Comparison of ENCODE assay signal across 8 cellular contexts in genomic region chr16:3173892-3174617, GRCh38. TPM values are rescaled to one million over a fixed set of nuclear protein-coding genes. Genes with fewer than 3 reads are reported as not detected.
A peak's percentile ranks its signal among the peaks of the same experiment; 100 is the strongest.
DNase-seq lines count a peak whose midpoint lies in the region; ATAC-seq, FAIRE-seq and TF ChIP-seq lines count a peak whose summit lies in the region.

No MANE protein-coding gene starts in this region.

- peaks cover 0 to 23% (median 7%) of the 10 kb centered on the region in 11 experiments; a peak in 8 of 22 replicates for H4K20me1 ChIP-seq in BLaER1 treated with 17β-estradiol and CSF1 and Interleukin-3, amounts not matched to agents 10 nM and 100 nM
- H4K20me1 ChIP-seq in PC-3 (ENCODE audit: low read length) (no peaks in the 10 kb centered on the region), endothelial cell of umbilical vein (replicated peaks; ENCODE audit: control insufficient read depth, extremely low read depth, insufficient read depth, low read length) (no peaks in the 10 kb centered on the region)

- H3K9me2 ChIP-seq in PC-3 (replicated peaks; ENCODE audit: low read length): no peaks in the 10 kb centered on the region

- DNase-seq in GM12892 (ENCODE audit: insufficient read length): peak; percentile 47
- peak; percentile 49 for DNase-seq in PC-3
- no peak for DNase-seq in endothelial cell of umbilical vein (ENCODE audit: low read depth, low spot score)
- DNase-seq in stimulated activated naive CD8-positive, alpha-beta T cell treated with anti-CD3 and anti-CD28 coated beads, Interleukin-15, Interleukin-2, amounts not matched to agents 100 U/mL and 50 U/mL, for 24 hours: peak; percentile 74
- DNase-seq in OCI-M2 (lab: John Stamatoyannopoulos, UW; ENCODE audit: unreplicated experiment): no peak
- DNase-seq in putamen (ENCODE audit: low spot score): no peak
- DNase-seq in effector CD4-positive, alpha-beta T cell: no peak

- FAIRE-seq in GM12892 (lab: Jason Lieb, UNC) (no peak), endothelial cell of umbilical vein (lab: Jason Lieb, UNC) (peak; percentile 55)

- no peaks in the 10 kb centered on the region for H3K79me2 ChIP-seq in PC-3 (ENCODE audit: low read length)
- no peaks in the 10 kb centered on the region for H3K79me2 ChIP-seq in endothelial cell of umbilical vein (ENCODE audit: control insufficient read depth, insufficient read depth, low read length)

- H3K4me3 ChIP-seq in BLaER1 treated with 17β-estradiol and CSF1 and Interleukin-3, amounts not matched to agents 10 nM and 100 nM: peak overlapping the region in 3 of 10 experiments; percentile 6 to 42 (median 29); a peak in 2 of 20 replicates
- H3K4me3 ChIP-seq in PC-3 (ENCODE audit: low read length) (peak overlapping the region; percentile 68), endothelial cell of umbilical vein (replicated peaks in 1 of 3; ENCODE audit: insufficient read depth in 1 of 3, low read depth in 1 of 3, low read length in 3 of 3) (no peak overlapping the region)

- peak overlapping the region; percentile 31 to 74 (median 60) for H3K4me2 ChIP-seq in BLaER1 treated with 17β-estradiol and CSF1 and Interleukin-3, amounts not matched to agents 10 nM and 100 nM
- H3K4me2 ChIP-seq in PC-3 (ENCODE audit: low read length) (peak overlapping the region; percentile 85), endothelial cell of umbilical vein (ENCODE audit: insufficient read depth, low read length) (peak overlapping the region; percentile 43)

- CTCF ChIA-PET in PC-3 (lab: Charles Lee) (interaction anchor here (1.0 kb wide), 1 partner anchor 22 kb away, joined by 3 read pairs; no protein-coding TSS in a partner anchor), endothelial cell of umbilical vein (lab: Charles Lee) (interaction anchor here (0.8 to 1.6 kb wide), 3 partner anchors 9 to 24 kb away, joined by 3 to 4 read pairs (median 4); no protein-coding TSS in a partner anchor)

- BruUV-seq in PC-3 (replicated peaks; lab: Mats Ljungman, UMichigan): no TSS peak
- BruUV-seq in endothelial cell of umbilical vein (replicated peaks; lab: Mats Ljungman, UMichigan): no TSS peak

- H3K4me1 ChIP-seq in BLaER1 treated with 17β-estradiol and CSF1 and Interleukin-3, amounts not matched to agents 10 nM and 100 nM: peaks cover 17 to 35% (median 28%) of the 10 kb centered on the region in 10 experiments
- peaks cover 4% of the 10 kb centered on the region; the same call in 1 of the 2 replicates for H3K4me1 ChIP-seq in PC-3 (ENCODE audit: insufficient read depth, low read length)
- H3K4me1 ChIP-seq in endothelial cell of umbilical vein (ENCODE audit: control insufficient read depth, extremely low read depth, insufficient read depth, low read length): peaks cover 22% of the 10 kb centered on the region

- H3K9me1 ChIP-seq in endothelial cell of umbilical vein (replicated peaks; ENCODE audit: control insufficient read depth, extremely low read depth, insufficient read depth, low read length): no peaks in the 10 kb centered on the region

- H3K27ac ChIP-seq in BLaER1 treated with 17β-estradiol and CSF1 and Interleukin-3, amounts not matched to agents 10 nM and 100 nM: no peak overlapping the region
- no peak overlapping the region for H3K27ac ChIP-seq in PC-3 (ENCODE audit: low read length)
- H3K27ac ChIP-seq in endothelial cell of umbilical vein (ENCODE audit: insufficient read depth, low read depth, low read length): no peak overlapping the region

- H3K9ac ChIP-seq in BLaER1 treated with 17β-estradiol and CSF1 and Interleukin-3, amounts not matched to agents 10 nM and 100 nM: no peak overlapping the region
- no peak overlapping the region for H3K9ac ChIP-seq in PC-3 (ENCODE audit: low read length)
- H3K9ac ChIP-seq in endothelial cell of umbilical vein (replicated peaks; ENCODE audit: extremely low read depth, insufficient read depth, low read length): no peak overlapping the region

- H3K27me3 ChIP-seq in BLaER1 treated with 17β-estradiol and CSF1 and Interleukin-3, amounts not matched to agents 10 nM and 100 nM: peaks cover 75 to 98% (median 82%) of the 10 kb centered on the region in 11 experiments
- H3K27me3 ChIP-seq in PC-3 (ENCODE audit: low read length): peaks cover 20% of the 10 kb centered on the region
- H3K27me3 ChIP-seq in endothelial cell of umbilical vein (ENCODE audit: control insufficient read depth in 2 of 2, insufficient read depth in 2 of 2, low read length in 2 of 2): peaks cover 27 to 31% of the 10 kb centered on the region in 2 experiments

- intact Hi-C loops in PC-3 (cut with micrococcal nuclease) (no loop called here), endothelial cell of umbilical vein (cut with micrococcal nuclease) (loop anchor here (1.0 kb wide), 1 partner anchor 22 kb away; no protein-coding TSS in a partner anchor)

- dilution Hi-C loops in endothelial cell of umbilical vein (cut with MboI; ENCODE audit: extremely low pct_ligation_motif_present, low sequenced_read_pairs): no loop called here

- peaks cover 0 to 39% (median 16%) of the 10 kb centered on the region in 11 experiments; a peak in 12 of 22 replicates for H3K9me3 ChIP-seq in BLaER1 treated with 17β-estradiol and CSF1 and Interleukin-3, amounts not matched to agents 10 nM and 100 nM (replicated peaks in 1 of 11)
- H3K9me3 ChIP-seq in PC-3 (ENCODE audit: low read length): no peaks in the 10 kb centered on the region
- no peaks in the 10 kb centered on the region for H3K9me3 ChIP-seq in endothelial cell of umbilical vein (replicated peaks; ENCODE audit: control insufficient read depth, insufficient read depth, low read length)

- ATAC-seq in PC-3: peak; percentile 48
- no peak for ATAC-seq in stimulated activated naive CD8-positive, alpha-beta T cell treated with anti-CD3 and anti-CD28 coated beads, Interleukin-15, Interleukin-2, amounts not matched to agents 100 U/mL and 50 U/mL, for 24 hours

- H3F3A ChIP-seq in PC-3 (ENCODE audit: low read length, unreplicated experiment): no peaks in the 10 kb centered on the region

- TF ChIP-seq POLR2A in GM12892 (IDR thresholded peaks at IDR 0.05; ENCODE audit: low read depth, low read length): no peak
- no peak for TF ChIP-seq POLR2A in endothelial cell of umbilical vein (IDR thresholded peaks at IDR 0.05; ENCODE audit: low read depth, low read length)

- H3K36me3 ChIP-seq in BLaER1 treated with 17β-estradiol and CSF1 and Interleukin-3, amounts not matched to agents 10 nM and 100 nM: no peaks in the 10 kb centered on the region
- no peaks in the 10 kb centered on the region for H3K36me3 ChIP-seq in PC-3 (ENCODE audit: low read depth, low read length)
- H3K36me3 ChIP-seq in endothelial cell of umbilical vein (ENCODE audit: control insufficient read depth in 2 of 2, extremely low read depth in 1 of 2, insufficient read depth in 2 of 2, low read length in 2 of 2): no peaks in the 10 kb centered on the region

- TF ChIP-seq CTCF in PC-3 (conservative IDR thresholded peaks at IDR 0.05; ENCODE audit: low read depth, low read length): peak; percentile 74
- peak; percentile 54 to 55 for TF ChIP-seq CTCF in endothelial cell of umbilical vein (IDR thresholded peaks at IDR 0.05; ENCODE audit: extremely low read depth in 1 of 2, insufficient read depth in 1 of 2, low read depth in 1 of 2, low read length in 2 of 2)

- POLR2A ChIA-PET in PC-3 (lab: Charles Lee; ENCODE audit: unreplicated experiment): no interaction called here
- POLR2A ChIA-PET in endothelial cell of umbilical vein (lab: Charles Lee): no interaction called here

- H2AFZ ChIP-seq in PC-3 (ENCODE audit: low read length) (peak overlapping the region; percentile 86), endothelial cell of umbilical vein (ENCODE audit: low read depth, low read length) (peak overlapping the region; percentile 33)

TF ChIP-seq in endothelial cell of umbilical vein, 7 proteins besides CTCF, POLR2A, EP300 and RAD21:
- TF ChIP-seq JUN (IDR thresholded peaks at IDR 0.05; ENCODE audit: borderline replicate concordance, insufficient read depth, insufficient read length, low read depth): no peak
- no peak for TF ChIP-seq MYC (IDR thresholded peaks at IDR 0.05; ENCODE audit: low read depth, low read length)
- no peak for TF ChIP-seq POLR2AphosphoS5 (IDR thresholded peaks at IDR 0.05; ENCODE audit: insufficient read depth, low read depth, low read length)
- TF ChIP-seq GATA2 (IDR thresholded peaks at IDR 0.05; ENCODE audit: insufficient read depth, insufficient read length, low read depth, low read length): no peak
- TF ChIP-seq FOS (IDR thresholded peaks at IDR 0.05; ENCODE audit: borderline replicate concordance, insufficient read depth, low read length): no peak
- no peak for TF ChIP-seq MAX (IDR thresholded peaks at IDR 0.05; ENCODE audit: insufficient read depth, insufficient read length)
- TF ChIP-seq EZH2 (IDR thresholded peaks at IDR 0.05; ENCODE audit: borderline replicate concordance, low read depth, low read length, severe bottlenecking): no peak
TF ChIP-seq in endothelial cell of umbilical vein: peak in this region for 0.

RNA-seq across cellular contexts. Expression of gene OR1F1, which starts 13.9 kb away (rescaled TPM):
- not detected for polyA plus RNA-seq in GM12892 (2012; ENCODE audit: missing spikeins)
- total RNA-seq in PC-3 (2014; rRNA removed): not detected in 2 replicates
- not detected in 2 replicates for total RNA-seq in endothelial cell of umbilical vein
- polyA plus RNA-seq in endothelial cell of umbilical vein: 0.17 and 0.25 TPM in 2 replicates
- 0.10 and 0.14 TPM in 2 replicates for polyA plus RNA-seq in endothelial cell of umbilical vein (2011; cell fraction: cytosol; rRNA removed)
- polyA plus RNA-seq in endothelial cell of umbilical vein (2011; cell fraction: nucleus; rRNA removed): not detected in 2 replicates
- polyA plus RNA-seq in endothelial cell of umbilical vein (2012): 0.19 TPM in 1 of 2 replicates, not detected in the other
- polyA minus RNA-seq in endothelial cell of umbilical vein: 0.63 TPM in 1 of 2 replicates, not detected in the other
- not detected for polyA minus RNA-seq in endothelial cell of umbilical vein (2011; cell fraction: cytosol; rRNA and poly(A)+ RNA removed)
- polyA minus RNA-seq in endothelial cell of umbilical vein (2011; cell fraction: nucleus; rRNA and poly(A)+ RNA removed): not detected in 2 replicates

RNA-seq across cellular contexts. Expression of gene ZNF213, which starts 39.2 kb away (rescaled TPM):
- polyA plus RNA-seq in GM12892 (2012; ENCODE audit: missing spikeins): 1.6 TPM
- total RNA-seq in PC-3 (2014; rRNA removed): 3.6 and 9.6 TPM in 2 replicates
- total RNA-seq in endothelial cell of umbilical vein: 8.0 and 9.8 TPM in 2 replicates
- polyA plus RNA-seq in endothelial cell of umbilical vein: 1.8 and 2.0 TPM in 2 replicates
- polyA plus RNA-seq in endothelial cell of umbilical vein (2011; cell fraction: cytosol; rRNA removed): 1.3 and 1.7 TPM in 2 replicates
- 0.87 and 0.90 TPM in 2 replicates for polyA plus RNA-seq in endothelial cell of umbilical vein (2011; cell fraction: nucleus; rRNA removed)
- 6.0 and 6.4 TPM in 2 replicates for polyA plus RNA-seq in endothelial cell of umbilical vein (2012)
- polyA minus RNA-seq in endothelial cell of umbilical vein: 1.4 and 2.0 TPM in 2 replicates
- 3.5 TPM for polyA minus RNA-seq in endothelial cell of umbilical vein (2011; cell fraction: cytosol; rRNA and poly(A)+ RNA removed)
- 0.72 and 1.5 TPM in 2 replicates for polyA minus RNA-seq in endothelial cell of umbilical vein (2011; cell fraction: nucleus; rRNA and poly(A)+ RNA removed)

Comparison
In these comparisons a context has a peak if more than half of its experiments do, and no peak if none do; other contexts are left out.
1. DNase-seq: peak in GM12892 (single experiment), PC-3 (single experiment) and stimulated activated naive CD8-positive, alpha-beta T cell treated with anti-CD3 and anti-CD28 coated beads, Interleukin-15, Interleukin-2, amounts not matched to agents 100 U/mL and 50 U/mL, for 24 hours (single experiment); none in endothelial cell of umbilical vein (single experiment), OCI-M2 (single experiment), putamen (single experiment) and effector CD4-positive, alpha-beta T cell (single experiment).
2. Peak in every context shown above with its lines, with median percentiles within 50 percentile points of each other: H3K4me2 ChIP-seq.